In genomic region chr5:33914844-33915243, GRCh38 we compare ENCODE assay signal across 2 cellular contexts. TPM values are rescaled to one million over a fixed set of nuclear protein-coding genes. Genes with fewer than 3 reads are reported as not detected.
"Had no signal": no experiment of that assay in that cellular context is flagged by ENCODE, and none has a peak within 500 bp of the region (broad histone marks: within the 10 kb centered on the region; RNA-seq: fewer than 3 reads in every experiment).

No MANE protein-coding gene starts in this region.

RNA-seq across cellular contexts. Expression of gene RXFP3, which starts 21.3 kb away (rescaled TPM):
- total RNA-seq: G401, GM12878 had no signal

RNA-seq across cellular contexts. Expression of gene ADAMTS12, which starts 23.1 kb away (rescaled TPM):
- total RNA-seq: G401 had no signal
